21 cellular contexts compared by ENCODE assay signal in genomic region chr22:19044381-19044780, GRCh38.
DNase-seq lines count a peak whose midpoint lies in the region; ATAC-seq and TF ChIP-seq lines count a peak whose summit lies in the region.
"Had no signal": no experiment of that assay in that cellular context is flagged by ENCODE, and none has a peak within 500 bp of the region (broad histone marks: within the 10 kb centered on the region; RNA-seq: fewer than 3 reads in every experiment).

No MANE protein-coding gene starts in this region.

- intact Hi-C loops in lower lobe of right lung (cut with DNase I), result no loop called here
- intact Hi-C loops in upper lobe of right lung (cut with DNase I), result no loop called here

- POLR2A ChIA-PET in activated naive CD8-positive, alpha-beta T cell treated with anti-CD3 and anti-CD28 coated beads, Interleukin-2, amount 10 ng/mL, durations not matched to agents 7 days and 5 days (lab: Charles Lee), result no interaction called here

- TF ChIP-seq POLR2A in Peyer's patch (IDR thresholded peaks at IDR 0.05), result no peak

- no peaks in the 10 kb centered on the region for H3K4me1 ChIP-seq in Peyer's patch
- H3K4me1 ChIP-seq in lower lobe of right lung, result no peaks in the 10 kb centered on the region
- no peaks in the 10 kb centered on the region for H3K4me1 ChIP-seq in upper lobe of right lung
- H3K4me1 ChIP-seq: BE2C had no signal

- H3K27me3 Mint-ChIP-seq in activated naive CD8-positive, alpha-beta T cell treated with anti-CD3 and anti-CD28 coated beads, Interleukin-2, amount 10 ng/mL, durations not matched to agents 7 days and 5 days, result no peaks in the 10 kb centered on the region
- H3K27me3 Mint-ChIP-seq in activated naive CD8-positive, alpha-beta T cell treated with anti-CD3 and anti-CD28 coated beads for 36 hours, result no peaks in the 10 kb centered on the region
- H3K27me3 Mint-ChIP-seq: CD4-positive, CD25-positive, alpha-beta regulatory T cell; IgD-negative memory B cell had no signal

- H3K27ac ChIP-seq in Peyer's patch, result no peak overlapping the region
- no peak overlapping the region for H3K27ac ChIP-seq in lower lobe of right lung
- H3K27ac ChIP-seq in upper lobe of right lung, result no peak overlapping the region

- no peaks in the 10 kb centered on the region for H3K9me3 ChIP-seq in Peyer's patch
- H3K9me3 ChIP-seq in lower lobe of right lung, result no peaks in the 10 kb centered on the region
- H3K9me3 ChIP-seq in upper lobe of right lung, result no peaks in the 10 kb centered on the region
- H3K9me3 ChIP-seq: BE2C had no signal

- peaks cover 0 to 100% (median 0%) of the 10 kb centered on the region in 3 donors for H3K36me3 ChIP-seq in Peyer's patch
- H3K36me3 ChIP-seq in lower lobe of right lung, result peaks cover 100% of the 10 kb centered on the region
- H3K36me3 ChIP-seq in upper lobe of right lung, result peaks cover 98% of the 10 kb centered on the region

- H3K4me3 ChIP-seq in Peyer's patch (no peak overlapping the region), lower lobe of right lung (no peak overlapping the region), upper lobe of right lung (no peak overlapping the region)

- H3K27me3 ChIP-seq in Peyer's patch, result no peaks in the 10 kb centered on the region
- H3K27me3 ChIP-seq in lower lobe of right lung (ENCODE audit: low read depth), result no peaks in the 10 kb centered on the region
- no peaks in the 10 kb centered on the region for H3K27me3 ChIP-seq in upper lobe of right lung
- H3K27me3 ChIP-seq: BE2C had no signal

- H3K4me1 Mint-ChIP-seq in activated naive CD8-positive, alpha-beta T cell treated with anti-CD3 and anti-CD28 coated beads, Interleukin-2, amount 10 ng/mL, durations not matched to agents 7 days and 5 days, result no peaks in the 10 kb centered on the region
- no peaks in the 10 kb centered on the region for H3K4me1 Mint-ChIP-seq in activated naive CD8-positive, alpha-beta T cell treated with anti-CD3 and anti-CD28 coated beads for 36 hours
- H3K4me1 Mint-ChIP-seq: CD4-positive, CD25-positive, alpha-beta regulatory T cell; IgD-negative memory B cell had no signal

- TF ChIP-seq CTCF in Peyer's patch (IDR thresholded peaks at IDR 0.05) (no peak), lower lobe of right lung (IDR thresholded peaks at IDR 0.05) (no peak), upper lobe of right lung (IDR thresholded peaks at IDR 0.05) (no peak)

- peaks cover 6% of the 10 kb centered on the region for H3K36me3 Mint-ChIP-seq in activated naive CD8-positive, alpha-beta T cell treated with anti-CD3 and anti-CD28 coated beads, Interleukin-2, amount 10 ng/mL, durations not matched to agents 7 days and 5 days
- H3K36me3 Mint-ChIP-seq in activated naive CD8-positive, alpha-beta T cell treated with anti-CD3 and anti-CD28 coated beads for 36 hours, result peaks cover 11% of the 10 kb centered on the region

- H3K4me3 Mint-ChIP-seq in activated naive CD8-positive, alpha-beta T cell treated with anti-CD3 and anti-CD28 coated beads, Interleukin-2, amount 10 ng/mL, durations not matched to agents 7 days and 5 days, result no peak overlapping the region
- H3K4me3 Mint-ChIP-seq in activated naive CD8-positive, alpha-beta T cell treated with anti-CD3 and anti-CD28 coated beads for 36 hours, result no peak overlapping the region
- H3K4me3 Mint-ChIP-seq: CD4-positive, CD25-positive, alpha-beta regulatory T cell; IgD-negative memory B cell had no signal

- H3K27ac Mint-ChIP-seq in activated naive CD8-positive, alpha-beta T cell treated with anti-CD3 and anti-CD28 coated beads, Interleukin-2, amount 10 ng/mL, durations not matched to agents 7 days and 5 days, result no peak overlapping the region
- no peak overlapping the region for H3K27ac Mint-ChIP-seq in activated naive CD8-positive, alpha-beta T cell treated with anti-CD3 and anti-CD28 coated beads for 36 hours
- H3K27ac Mint-ChIP-seq: IgD-negative memory B cell had no signal

- H3K9me3 Mint-ChIP-seq in activated naive CD8-positive, alpha-beta T cell treated with anti-CD3 and anti-CD28 coated beads, Interleukin-2, amount 10 ng/mL, durations not matched to agents 7 days and 5 days, result no peaks in the 10 kb centered on the region
- H3K9me3 Mint-ChIP-seq in activated naive CD8-positive, alpha-beta T cell treated with anti-CD3 and anti-CD28 coated beads for 36 hours, result no peaks in the 10 kb centered on the region
- H3K9me3 Mint-ChIP-seq: CD4-positive, CD25-positive, alpha-beta regulatory T cell; IgD-negative memory B cell had no signal

- DNase-seq in activated naive CD8-positive, alpha-beta T cell treated with anti-CD3 and anti-CD28 coated beads, Interleukin-2, amount 10 ng/mL, durations not matched to agents 7 days and 5 days, result peak; percentile 13
- no peak for DNase-seq in activated naive CD8-positive, alpha-beta T cell treated with anti-CD3 and anti-CD28 coated beads for 36 hours
- peak in 2 of 3 donors; percentile 15 to 29 for DNase-seq in Peyer's patch
- peak; percentile 5 for DNase-seq in lower lobe of right lung
- DNase-seq in upper lobe of right lung, result peak; percentile 37
- no peak for DNase-seq in AG08396 (ENCODE audit: low spot score)
- DNase-seq in Ammon's horn (ENCODE audit: low spot score), result no peak
- DNase-seq: BE2C; CD4-positive, CD25-positive, alpha-beta regulatory T cell; COR-L47; DMS 273 treated with DMSO at 0.1 percent for 48 hours; DMS79 treated with DMSO at 0.1 percent for 48 hours; Karpas-422; NCI-H1694; NCI-H2081 treated with DMSO at 0.1 percent for 48 hours; NCI-H2171 treated with DMSO at 0.1 percent for 48 hours; NCI-H526; OCI-M1; Right ventricle myocardium superior had no signal

- no peak for ATAC-seq in activated naive CD8-positive, alpha-beta T cell treated with anti-CD3 and anti-CD28 coated beads, Interleukin-2, amount 10 ng/mL, durations not matched to agents 7 days and 5 days (ENCODE audit: low read depth)
- ATAC-seq in lower lobe of right lung (no peak), upper lobe of right lung (no peak)
- ATAC-seq: HCT116 had no signal

Comparison
In these comparisons a context has a peak if more than half of its experiments do, and no peak if none do; other contexts are left out.
1. DNase-seq: peak in activated naive CD8-positive, alpha-beta T cell treated with anti-CD3 and anti-CD28 coated beads, Interleukin-2, amount 10 ng/mL, durations not matched to agents 7 days and 5 days (single experiment), Peyer's patch (2 of 3), lower lobe of right lung (single experiment) and upper lobe of right lung (single experiment); none in activated naive CD8-positive, alpha-beta T cell treated with anti-CD3 and anti-CD28 coated beads for 36 hours (single experiment), AG08396 (single experiment) and Ammon's horn (single experiment).